Comparison of ENCODE assay signal across 9 cellular contexts in the genomic region with DNA sequence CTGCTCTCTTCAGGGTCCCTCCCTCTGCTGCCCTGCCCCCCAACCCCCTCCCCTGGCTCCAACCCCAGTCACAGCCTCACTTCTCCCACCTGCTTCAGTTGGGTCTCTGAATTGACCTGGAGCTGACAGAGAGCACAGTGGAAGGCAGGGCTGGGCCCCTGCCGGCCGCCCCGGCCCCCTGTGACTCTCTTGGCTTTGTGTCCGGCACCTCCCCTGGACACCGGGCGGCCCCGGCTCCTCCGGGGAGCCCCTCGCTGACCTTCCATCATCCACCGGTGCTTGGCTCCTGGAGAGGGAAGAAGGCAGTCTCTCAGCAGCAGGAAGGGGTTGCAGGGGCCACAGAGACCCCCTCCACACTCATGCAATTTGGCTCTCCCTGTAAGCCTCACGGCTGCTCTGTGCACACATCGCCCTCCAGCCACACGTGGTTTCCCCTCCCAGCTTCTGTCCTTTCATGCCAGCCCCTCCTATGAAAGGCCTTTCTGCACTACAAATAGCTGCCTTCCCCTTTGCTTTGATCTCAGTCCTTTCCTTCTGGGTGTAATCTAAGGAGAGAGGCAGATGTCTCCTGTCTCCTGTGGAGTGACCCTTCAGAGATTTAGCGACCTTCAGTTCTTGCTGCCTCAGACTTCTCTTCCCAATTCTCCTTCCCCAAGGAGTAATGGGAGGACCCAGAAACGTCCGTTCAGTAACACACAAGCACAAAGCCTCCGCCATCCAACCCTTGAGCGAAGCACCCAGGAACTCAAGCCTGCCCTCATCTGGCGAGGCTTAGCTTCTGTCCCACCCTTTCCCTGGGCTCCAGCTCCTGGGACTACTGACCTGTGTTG. TPM values are rescaled to one million over a fixed set of nuclear protein-coding genes. Genes with fewer than 3 reads are reported as not detected.
DNase-seq lines count a peak whose midpoint lies in the region; ATAC-seq, FAIRE-seq and TF ChIP-seq lines count a peak whose summit lies in the region.
"Had no signal": no experiment of that assay in that cellular context is flagged by ENCODE, and none has a peak within 500 bp of the region (broad histone marks: within the 10 kb centered on the region; RNA-seq: fewer than 3 reads in every experiment).

No MANE protein-coding gene starts in this region.

- H3K4me1 Mint-ChIP-seq in mesothelial cell of epicardium, result peaks cover 8% of the 10 kb centered on the region
- peaks cover 7% of the 10 kb centered on the region for H3K4me1 Mint-ChIP-seq in activated CD4-positive, alpha-beta T cell treated with anti-CD3 and anti-CD28 coated beads, Interleukin-2, amount 10 ng/mL, durations not matched to agents 24 days and 14 days

- H3K27me3 ChIP-seq in IMR-90 (ENCODE audit: control insufficient read depth, insufficient read depth, low read length), result peaks cover 16% of the 10 kb centered on the region
- no peaks in the 10 kb centered on the region for H3K27me3 ChIP-seq in K562 (ENCODE audit: control insufficient read depth in 2 of 2, insufficient read depth in 2 of 2, low read length in 2 of 2)

- POLR2A ChIA-PET in IMR-90 (lab: Charles Lee; ENCODE audit: unreplicated experiment) (interaction anchor here (0.6 kb wide), 1 partner anchor 31 kb away, joined by 3 read pairs; no protein-coding TSS in a partner anchor), K562 (lab: Yijun Ruan, JAX) (interaction anchor here (0.6 to 4.1 kb wide), 7 partner anchors 8 to 27 kb away, joined by 3 to 29 read pairs (median 5); a partner anchor contains a TSS), RWPE1 (lab: Yijun Ruan, JAX; ENCODE audit: low non-redundant PET) (no interaction called here)

- no peak overlapping the region for H2BK120ac ChIP-seq in IMR-90 (ENCODE audit: low read depth, low read length)

- TF ChIP-seq POLR2A in IMR-90 (IDR thresholded peaks at IDR 0.05; ENCODE audit: low read depth, low read length) (no peak), K562 (conservative IDR thresholded peaks at IDR 0.05) (no peak)

- H3K4me2 ChIP-seq in IMR-90 (ENCODE audit: low read depth, low read length) (no peak overlapping the region), K562 (ENCODE audit: insufficient read depth, low read length) (no peak overlapping the region)

- TF ChIP-seq CTCF in IMR-90 (conservative IDR thresholded peaks at IDR 0.05; ENCODE audit: low read depth, low read length) (0 out of 2 replicates have a peak, but pooled peaks have one; percentile 4), K562 (IDR thresholded peaks at IDR 0.05 in 2 of 3, conservative IDR thresholded peaks at IDR 0.05 in 1 of 3; ENCODE audit: insufficient read depth in 2 of 3, low read depth in 1 of 3, low read length in 3 of 3) (peak; percentile 72 to 81 (median 75)), mesothelial cell of epicardium (IDR thresholded peaks at IDR 0.05; ENCODE audit: unreplicated experiment) (no peak), RWPE1 (conservative IDR thresholded peaks at IDR 0.05; ENCODE audit: low read depth) (no peak)

- no peak overlapping the region for H2BK15ac ChIP-seq in IMR-90 (ENCODE audit: low read depth, low read length)

- no peak overlapping the region for H3K18ac ChIP-seq in IMR-90 (ENCODE audit: low read depth, low read length)

- H3K9me3 ChIP-seq in IMR-90 (ENCODE audit: control insufficient read depth, insufficient read depth, low read length) (no peaks in the 10 kb centered on the region), K562 (replicated peaks; ENCODE audit: control insufficient read depth, insufficient read depth, low read depth, low read length) (no peaks in the 10 kb centered on the region)
- H3K9me3 ChIP-seq: sigmoid colon had no signal

- no peak overlapping the region for H3K4me3 ChIP-seq in IMR-90 (ENCODE audit: insufficient read depth, low read depth, low read length)
- H3K4me3 ChIP-seq in K562, result no peak overlapping the region
- H3K4me3 ChIP-seq: sigmoid colon had no signal

- no peak for TF ChIP-seq EP300 in K562 (IDR thresholded peaks at IDR 0.05; ENCODE audit: low read length)

- H3K23ac ChIP-seq in IMR-90 (ENCODE audit: low read depth, low read length), result no peak overlapping the region

- 60% methylated on average over 2 of the region's 19 CpGs; no CpG with 5 or more reads in 1 of the 2 experiments for WGBS in IMR-90 (ENCODE audit: extremely low coverage in 2 of 2, insufficient read length in 1 of 2), 2 experiments
- 56% methylated on average over 18 of the region's 19 CpGs for WGBS in K562 (ENCODE audit: insufficient coverage, low coverage, missing lambda C conversion rate)

- BruUV-seq in IMR-90 (replicated peaks; lab: Mats Ljungman, UMichigan) (no TSS peak), K562 (replicated peaks; lab: Mats Ljungman, UMichigan) (no TSS peak)

- H3K4me3 Mint-ChIP-seq in mesothelial cell of epicardium, result no peak overlapping the region
- H3K4me3 Mint-ChIP-seq in activated CD4-positive, alpha-beta T cell treated with anti-CD3 and anti-CD28 coated beads, Interleukin-2, amount 10 ng/mL, durations not matched to agents 24 days and 14 days, result no peak overlapping the region

- no peak overlapping the region for H3K14ac ChIP-seq in IMR-90 (replicated peaks; ENCODE audit: low read depth, low read length)

- peak; percentile 84 for FAIRE-seq in K562 (lab: Jason Lieb, UNC)

- no peaks in the 10 kb centered on the region for H3K79me2 ChIP-seq in K562 (ENCODE audit: control insufficient read depth, insufficient read depth, low read length)

- CTCF ChIA-PET in IMR-90 (lab: Yijun Ruan, JAX), result interaction anchor here (0.7 kb wide), 1 partner anchor 8 kb away, joined by 3 read pairs; a partner anchor contains a TSS
- CTCF ChIA-PET in K562 (lab: Yijun Ruan, JAX; ENCODE audit: low intra/inter-chr PET ratio), result no interaction called here
- CTCF ChIA-PET in RWPE1 (lab: Yijun Ruan, JAX), result interaction anchor here (0.6 kb wide), 2 partner anchors 8 to 16 kb away, joined by 3 to 7 read pairs; no protein-coding TSS in a partner anchor

- intact Hi-C loops in IMR-90 (cut with micrococcal nuclease) (loop anchor here (5.0 kb wide), 1 partner anchor 374 kb away; no protein-coding TSS in a partner anchor), K562 (cut with micrococcal nuclease) (loop anchor here (1.0 to 5.0 kb wide), 2 partner anchors 61 to 73 kb away; a partner anchor contains a TSS)
- intact Hi-C loops in activated CD4-positive, alpha-beta T cell treated with anti-CD3 and anti-CD28 coated beads, Interleukin-2, amount 10 ng/mL, durations not matched to agents 24 days and 14 days (cut with micrococcal nuclease), result loop anchor here (5.0 kb wide), 2 partner anchors 34 to 69 kb away; a partner anchor contains a TSS

- no peak overlapping the region for H2AK9ac ChIP-seq in IMR-90 (replicated peaks; ENCODE audit: low read depth, low read length, poor library complexity)

- no peaks in the 10 kb centered on the region for H3K27me3 Mint-ChIP-seq in mesothelial cell of epicardium (ENCODE audit: low read depth)
- no peaks in the 10 kb centered on the region for H3K27me3 Mint-ChIP-seq in activated CD4-positive, alpha-beta T cell treated with anti-CD3 and anti-CD28 coated beads, Interleukin-2, amount 10 ng/mL, durations not matched to agents 24 days and 14 days

- H2AK5ac ChIP-seq in IMR-90 (ENCODE audit: low read depth, low read length), result no peak overlapping the region

- H3K9me3 Mint-ChIP-seq in mesothelial cell of epicardium, result no peaks in the 10 kb centered on the region
- H3K9me3 Mint-ChIP-seq in activated CD4-positive, alpha-beta T cell treated with anti-CD3 and anti-CD28 coated beads, Interleukin-2, amount 10 ng/mL, durations not matched to agents 24 days and 14 days, result no peaks in the 10 kb centered on the region

- no peak overlapping the region for H2BK5ac ChIP-seq in IMR-90 (ENCODE audit: low read depth, low read length, poor library complexity, severe bottlenecking)

- no peak overlapping the region for H4K5ac ChIP-seq in IMR-90 (ENCODE audit: low read depth, low read length)

- no peak overlapping the region for H3K4ac ChIP-seq in IMR-90 (ENCODE audit: low read depth, low read length)

- H4K8ac ChIP-seq in IMR-90 (ENCODE audit: low read depth in 2 of 2, low read length in 2 of 2), result no peak overlapping the region

- H3K27ac ChIP-seq in IMR-90 (ENCODE audit: insufficient read depth, low read length), result no peak overlapping the region
- H3K27ac ChIP-seq in K562 (ENCODE audit: extremely low read depth, low read depth, low read length), result no peak overlapping the region
- H3K27ac ChIP-seq in RWPE1, result no peak overlapping the region
- H3K27ac ChIP-seq: sigmoid colon had no signal

- H3K36me3 ChIP-seq in IMR-90 (ENCODE audit: control insufficient read depth, insufficient read depth, low read length) (peaks cover 12% of the 10 kb centered on the region), K562 (ENCODE audit: control insufficient read depth, insufficient read depth, low read length) (peaks cover 16% of the 10 kb centered on the region)

- no peak overlapping the region for H3K9ac ChIP-seq in IMR-90 (ENCODE audit: low read depth, low read length)
- H3K9ac ChIP-seq in K562 (ENCODE audit: insufficient read depth in 1 of 2, low read depth in 2 of 2, low read length in 2 of 2), result peak overlapping the region in 1 of 2 experiments; percentile 75; a peak in 2 of 4 replicates

- H3K4me1 ChIP-seq in IMR-90 (ENCODE audit: control insufficient read depth, insufficient read depth, low read length), result peaks cover 7% of the 10 kb centered on the region
- peaks cover 38 to 43% of the 10 kb centered on the region in 2 experiments for H3K4me1 ChIP-seq in K562 (replicated peaks in 1 of 2; ENCODE audit: control insufficient read depth in 2 of 2, insufficient read depth in 2 of 2, low read length in 2 of 2)

- peaks cover 12% of the 10 kb centered on the region; the same call in 1 of the 2 replicates for H4K20me1 ChIP-seq in IMR-90 (ENCODE audit: insufficient read depth, low read length)
- H4K20me1 ChIP-seq in K562 (replicated peaks; ENCODE audit: control insufficient read depth, insufficient read depth, low read length), result no peaks in the 10 kb centered on the region

- peak overlapping the region; percentile 25 for H2AFZ ChIP-seq in IMR-90 (replicated peaks; ENCODE audit: low read length, poor library complexity)
- peak overlapping the region; percentile 78 for H2AFZ ChIP-seq in K562 (ENCODE audit: low read depth, low read length)

- peaks cover 0 to 15% of the 10 kb centered on the region in 2 experiments; a peak in 1 of 4 replicates for H3K79me1 ChIP-seq in IMR-90 (ENCODE audit: low read depth in 1 of 2, low read length in 2 of 2)

- H3K56ac ChIP-seq in IMR-90 (ENCODE audit: extremely low read depth, insufficient read depth, low read length), result no peak overlapping the region

- H2BK20ac ChIP-seq in IMR-90 (ENCODE audit: low read depth, low read length), result no peak overlapping the region

- peak; percentile 5 for DNase-seq in DMS53 treated with DMSO at 0.1 percent for 48 hours (lab: John Stamatoyannopoulos, UW; ENCODE audit: unreplicated experiment)
- no peak for DNase-seq in IMR-90
- DNase-seq in K562 (ENCODE audit: extremely low read depth in 1 of 4, low spot score in 3 of 4), result peak; percentile 50 to 73 (median 60)
- DNase-seq in mesothelial cell of epicardium (ENCODE audit: low spot score in 2 of 2, unreplicated experiment in 2 of 2), result no peak
- no peak for DNase-seq in RWPE1 (ENCODE audit: low spot score)
- DNase-seq in activated CD4-positive, alpha-beta T cell treated with anti-CD3 and anti-CD28 coated beads, Interleukin-2, amount 10 ng/mL, durations not matched to agents 24 days and 14 days, result no peak
- DNase-seq in NCI-H1048 (lab: John Stamatoyannopoulos, UW), result no peak
- DNase-seq in OCI-M2 (lab: John Stamatoyannopoulos, UW; ENCODE audit: unreplicated experiment), result no peak
- DNase-seq: sigmoid colon had no signal

- H3K36me3 Mint-ChIP-seq in mesothelial cell of epicardium, result peaks cover 3% of the 10 kb centered on the region
- peaks cover 13% of the 10 kb centered on the region for H3K36me3 Mint-ChIP-seq in activated CD4-positive, alpha-beta T cell treated with anti-CD3 and anti-CD28 coated beads, Interleukin-2, amount 10 ng/mL, durations not matched to agents 24 days and 14 days (ENCODE audit: low read depth)

- ATAC-seq in IMR-90 (ENCODE audit: low read depth) (no peak), K562 (peak; percentile 70)

- in situ Hi-C loops in IMR-90 (cut with MboI; ENCODE audit: low sequenced_read_pairs) (loop anchor here (5.0 kb wide), 1 partner anchor 84 kb away; a partner anchor contains a TSS), K562 (cut with MboI) (loop anchor here (5.0 kb wide), 1 partner anchor 84 kb away; a partner anchor contains a TSS)

- dilution Hi-C loops in IMR-90 (cut with HindIII; ENCODE audit: low sequenced_read_pairs, unreplicated experiment), result no loop called here

- TF ChIP-seq RAD21 in IMR-90 (IDR thresholded peaks at IDR 0.05; ENCODE audit: low read length) (no peak), K562 (CRISPR knock-in tag; conservative IDR thresholded peaks at IDR 0.05 in 1 of 2, IDR thresholded peaks at IDR 0.05 in 1 of 2) (peak in 1 of 2 experiments; percentile 66; a peak in 2 of 4 replicates)

- no peak overlapping the region for H4K91ac ChIP-seq in IMR-90 (ENCODE audit: insufficient read depth, low read depth, low read length)

- H3K9me1 ChIP-seq in IMR-90 (ENCODE audit: insufficient read depth, low read length) (peaks cover 6% of the 10 kb centered on the region; the same call in 1 of the 2 replicates), K562 (ENCODE audit: control insufficient read depth, insufficient read depth, low read length) (no peaks in the 10 kb centered on the region)

- peak overlapping the region; percentile 17 for H3K27ac Mint-ChIP-seq in mesothelial cell of epicardium
- H3K27ac Mint-ChIP-seq in activated CD4-positive, alpha-beta T cell treated with anti-CD3 and anti-CD28 coated beads, Interleukin-2, amount 10 ng/mL, durations not matched to agents 24 days and 14 days, result no peak overlapping the region

RNA-seq across cellular contexts. Expression of a gene that starts 8.3 kb away (rescaled TPM):
- total RNA-seq in IMR-90 (2012; rRNA removed) (20.8 and 25.6 TPM in 2 replicates), K562 (2014; rRNA removed) (64.6 and 66.9 TPM in 2 replicates), K562 (2014; rRNA removed; fragmentation: Illumina TruSeq; extraction: Trizol) (17.9 and 18.7 TPM in 2 replicates), K562 (2015; rRNA removed; fragmentation: Illumina TruSeq; extraction: Trizol) (22.1 and 23.1 TPM in 2 replicates), K562 (2021) (37.8 and 45.5 TPM in 2 replicates), mesothelial cell of epicardium (47.2 to 49.6 TPM (median 48.1 TPM) in 3 replicates)
- polyA plus RNA-seq in IMR-90 (2012; rRNA removed) (51.8 and 55.1 TPM in 2 replicates), K562 (2011; rRNA removed) (29.8 and 36.2 TPM in 2 replicates), K562 (2014; fragmentation: Illumina TruSeq; extraction: Trizol) (60.7 and 65.5 TPM in 2 replicates), K562 (2014; fragmentation: Nextera tagmentation; extraction: Ambion mirVana) (10 to 100 TPM; 10.1 to 14.6 TPM), K562 (2014; rRNA removed) (58.7 and 68.6 TPM in 2 replicates)
- 41.4 and 62.6 TPM in 2 replicates for polyA plus RNA-seq in IMR-90 (2012; cell fraction: cytosol; rRNA removed)
- 48.8 and 49.1 TPM in 2 replicates for polyA plus RNA-seq in IMR-90 (2012; cell fraction: nucleus; rRNA removed; ENCODE audit: low replicate concordance)
- total RNA-seq in K562 (2011; cell fraction: chromatin; rRNA removed; ENCODE audit: low replicate concordance), result 17.2 and 40.4 TPM in 2 replicates
- total RNA-seq in K562 (2011; cell fraction: nucleolus; rRNA removed), result 28.6 and 34.4 TPM in 2 replicates
- total RNA-seq in K562 (2011; cell fraction: nucleoplasm; rRNA removed), result 33.1 and 41.8 TPM in 2 replicates
- 39.9 and 51.1 TPM in 2 replicates for polyA plus RNA-seq in K562 (2011; cell fraction: cytosol; rRNA removed)
- polyA plus RNA-seq in K562 (2011; cell fraction: nucleus; rRNA removed), result 23.3 and 30.8 TPM in 2 replicates
- polyA plus RNA-seq in K562 (2012), result 35.4 and 103 TPM in 2 replicates
- polyA minus RNA-seq in K562 (2011; rRNA and poly(A)+ RNA removed), result 18.3 and 23.9 TPM in 2 replicates
- 18.9 and 19.3 TPM in 2 replicates for polyA minus RNA-seq in K562 (2011; cell fraction: cytosol; rRNA and poly(A)+ RNA removed)
- 10.6 and 14.3 TPM in 2 replicates for polyA minus RNA-seq in K562 (2011; cell fraction: nucleus; rRNA and poly(A)+ RNA removed)
- total RNA-seq in activated CD4-positive, alpha-beta T cell treated with anti-CD3 and anti-CD28 coated beads, Interleukin-2, amount 10 ng/mL, durations not matched to agents 24 days and 14 days, result 29.5 and 30.3 TPM in 2 replicates

RNA-seq across cellular contexts. Expression of a gene that starts 10.9 kb away (rescaled TPM):
- total RNA-seq in IMR-90 (2012; rRNA removed), result 71.7 and 76.9 TPM in 2 replicates
- polyA plus RNA-seq in IMR-90 (2012; rRNA removed), result 42.3 and 49.3 TPM in 2 replicates
- polyA plus RNA-seq in IMR-90 (2012; cell fraction: cytosol; rRNA removed), result 12.0 and 27.7 TPM in 2 replicates
- 7.6 and 30.8 TPM in 2 replicates for polyA plus RNA-seq in IMR-90 (2012; cell fraction: nucleus; rRNA removed; ENCODE audit: low replicate concordance)
- total RNA-seq in K562 (2011; cell fraction: chromatin; rRNA removed; ENCODE audit: low replicate concordance), result 180 and 244 TPM in 2 replicates
- total RNA-seq in K562 (2011; cell fraction: nucleolus; rRNA removed), result 111 and 117 TPM in 2 replicates
- total RNA-seq in K562 (2011; cell fraction: nucleoplasm; rRNA removed), result 168 and 236 TPM in 2 replicates
- 145 and 157 TPM in 2 replicates for total RNA-seq in K562 (2014; rRNA removed)
- 262 and 288 TPM in 2 replicates for total RNA-seq in K562 (2014; rRNA removed; fragmentation: Illumina TruSeq; extraction: Trizol)
- 191 and 206 TPM in 2 replicates for total RNA-seq in K562 (2015; rRNA removed; fragmentation: Illumina TruSeq; extraction: Trizol)
- 149 and 153 TPM in 2 replicates for total RNA-seq in K562 (2021)
- polyA plus RNA-seq in K562 (2011; rRNA removed), result 75.6 and 120 TPM in 2 replicates
- polyA plus RNA-seq in K562 (2011; cell fraction: cytosol; rRNA removed), result 29.9 and 31.1 TPM in 2 replicates
- polyA plus RNA-seq in K562 (2011; cell fraction: nucleus; rRNA removed), result 49.5 and 50.7 TPM in 2 replicates
- 172 and 176 TPM in 2 replicates for polyA plus RNA-seq in K562 (2012)
- polyA plus RNA-seq in K562 (2014; fragmentation: Illumina TruSeq; extraction: Trizol), result 206 and 239 TPM in 2 replicates
- 10 to 100 TPM; 85.8 to 94.3 TPM for polyA plus RNA-seq in K562 (2014; fragmentation: Nextera tagmentation; extraction: Ambion mirVana)
- 148 and 173 TPM in 2 replicates for polyA plus RNA-seq in K562 (2014; rRNA removed)
- polyA minus RNA-seq in K562 (2011; rRNA and poly(A)+ RNA removed), result 82.6 and 112 TPM in 2 replicates
- 46.2 and 60.0 TPM in 2 replicates for polyA minus RNA-seq in K562 (2011; cell fraction: cytosol; rRNA and poly(A)+ RNA removed)
- 49.0 and 75.2 TPM in 2 replicates for polyA minus RNA-seq in K562 (2011; cell fraction: nucleus; rRNA and poly(A)+ RNA removed)
- total RNA-seq in mesothelial cell of epicardium, result 97.2 to 103 TPM (median 97.7 TPM) in 3 replicates
- total RNA-seq in activated CD4-positive, alpha-beta T cell treated with anti-CD3 and anti-CD28 coated beads, Interleukin-2, amount 10 ng/mL, durations not matched to agents 24 days and 14 days, result 121 and 128 TPM in 2 replicates

RNA-seq across cellular contexts. Expression of a gene that starts 22.2 kb away (rescaled TPM):
- total RNA-seq in IMR-90 (2012; rRNA removed) (under 0.01 TPM in 1 of 2 replicates, not detected in the other), K562 (2014; rRNA removed) (0.78 and 0.86 TPM in 2 replicates), K562 (2014; rRNA removed; fragmentation: Illumina TruSeq; extraction: Trizol) (0.22 and 0.29 TPM in 2 replicates), K562 (2015; rRNA removed; fragmentation: Illumina TruSeq; extraction: Trizol) (0.29 and 0.34 TPM in 2 replicates), K562 (2021) (1.1 and 1.2 TPM in 2 replicates), mesothelial cell of epicardium (4.1 to 5.1 TPM (median 4.4 TPM) in 3 replicates)
- polyA plus RNA-seq in IMR-90 (2012; rRNA removed) (0.03 and 0.07 TPM in 2 replicates), K562 (2011; rRNA removed) (0.49 and 0.55 TPM in 2 replicates), K562 (2014; fragmentation: Illumina TruSeq; extraction: Trizol) (0.31 and 0.61 TPM in 2 replicates), K562 (2014; fragmentation: Nextera tagmentation; extraction: Ambion mirVana) (under 1 TPM; 0.10 to 0.17 TPM), K562 (2014; rRNA removed) (0.38 and 0.71 TPM in 2 replicates)
- polyA plus RNA-seq in IMR-90 (2012; cell fraction: cytosol; rRNA removed), result 0.06 and 0.10 TPM in 2 replicates
- polyA plus RNA-seq in IMR-90 (2012; cell fraction: nucleus; rRNA removed; ENCODE audit: low replicate concordance), result 0.08 and 0.10 TPM in 2 replicates
- total RNA-seq in K562 (2011; cell fraction: chromatin; rRNA removed; ENCODE audit: low replicate concordance), result 0.88 and 2.5 TPM in 2 replicates
- total RNA-seq in K562 (2011; cell fraction: nucleolus; rRNA removed), result 1.8 and 2.0 TPM in 2 replicates
- total RNA-seq in K562 (2011; cell fraction: nucleoplasm; rRNA removed), result 0.95 and 1.2 TPM in 2 replicates
- 0.56 and 0.91 TPM in 2 replicates for polyA plus RNA-seq in K562 (2011; cell fraction: cytosol; rRNA removed)
- polyA plus RNA-seq in K562 (2011; cell fraction: nucleus; rRNA removed), result 0.65 and 1.1 TPM in 2 replicates
- polyA plus RNA-seq in K562 (2012), result 0.86 and 1.8 TPM in 2 replicates
- polyA minus RNA-seq in K562 (2011; rRNA and poly(A)+ RNA removed), result 0.09 and 0.35 TPM in 2 replicates
- polyA minus RNA-seq in K562 (2011; cell fraction: cytosol; rRNA and poly(A)+ RNA removed), result 0.64 and 0.67 TPM in 2 replicates
- 0.22 and 0.27 TPM in 2 replicates for polyA minus RNA-seq in K562 (2011; cell fraction: nucleus; rRNA and poly(A)+ RNA removed)
- 0.05 and 0.07 TPM in 2 replicates for total RNA-seq in activated CD4-positive, alpha-beta T cell treated with anti-CD3 and anti-CD28 coated beads, Interleukin-2, amount 10 ng/mL, durations not matched to agents 24 days and 14 days

Comparison
In these comparisons a context has a peak if more than half of its experiments do, and no peak if none do; other contexts are left out.
1. DNase-seq: peak in DMS53 treated with DMSO at 0.1 percent for 48 hours (single experiment) and K562 (4 of 4); none in IMR-90 (single experiment), mesothelial cell of epicardium (0 of 2), RWPE1 (single experiment), activated CD4-positive, alpha-beta T cell treated with anti-CD3 and anti-CD28 coated beads, Interleukin-2, amount 10 ng/mL, durations not matched to agents 24 days and 14 days (single experiment), NCI-H1048 (single experiment) and OCI-M2 (single experiment).
2. CTCF ChIP-seq: peak in IMR-90 (single experiment) and K562 (3 of 3); none in mesothelial cell of epicardium (single experiment) and RWPE1 (single experiment).